23 cellular contexts compared by ENCODE assay signal in genomic region chr16:30145692-30146091, GRCh38. TPM values are rescaled to one million over a fixed set of nuclear protein-coding genes. Genes with fewer than 3 reads are reported as not detected.
"Had no signal": no experiment of that assay in that cellular context is flagged by ENCODE, and none has a peak within 500 bp of the region (broad histone marks: within the 10 kb centered on the region; RNA-seq: fewer than 3 reads in every experiment).

No MANE protein-coding gene starts in this region.

- H3K27ac ChIP-seq: esophagus muscularis mucosa, foreskin keratinocyte, gastroesophageal sphincter, heart left ventricle, hepatocyte, prostate gland, right atrium auricular region, sigmoid colon, transverse colon, upper lobe of right lung, uterus had no signal

- H3K27me3 ChIP-seq: esophagus muscularis mucosa, gastroesophageal sphincter, heart left ventricle, hepatocyte, right atrium auricular region, sigmoid colon, transverse colon, upper lobe of right lung, uterus had no signal

- H3K36me3 ChIP-seq: esophagus muscularis mucosa, gastroesophageal sphincter, heart left ventricle, prostate gland, right atrium auricular region, sigmoid colon, transverse colon, upper lobe of right lung, uterus had no signal

- H3K9me3 ChIP-seq: prostate gland, sigmoid colon, upper lobe of right lung, uterus had no signal

- H2AFZ ChIP-seq: hepatocyte had no signal

- H3K79me2 ChIP-seq: hepatocyte had no signal

- H3K4me3 ChIP-seq: esophagus muscularis mucosa, gastroesophageal sphincter, heart left ventricle, hepatocyte, lung, prostate gland, right atrium auricular region, sigmoid colon, transverse colon, upper lobe of right lung, uterus had no signal

- H3K4me2 ChIP-seq: hepatocyte had no signal

- DNase-seq: effector CD8-positive, alpha-beta T cell; endodermal cell; foreskin keratinocyte; heart left ventricle; kidney; natural killer cell; sigmoid colon; stimulated activated CD4-positive, alpha-beta T cell treated with anti-CD3 and anti-CD28 coated beads, Interleukin-2, amount 100 ng/mL, for 24 hours; stimulated activated CD4-positive, alpha-beta T cell treated with anti-CD3 and anti-CD28 coated beads, Interleukin-4, amount 100 ng/mL, for 24 hours; stimulated activated naive CD8-positive, alpha-beta T cell treated with anti-CD3 and anti-CD28 coated beads, Interleukin-15, Interleukin-2, amounts not matched to agents 100 U/mL and 50 U/mL, for 24 hours; substantia nigra; transverse colon; upper lobe of right lung; uterus had no signal

- H3K4me1 ChIP-seq: esophagus muscularis mucosa, foreskin keratinocyte, gastroesophageal sphincter, prostate gland, right atrium auricular region, sigmoid colon, upper lobe of right lung, uterus had no signal

- ATAC-seq: foreskin keratinocyte; gastroesophageal sphincter; heart left ventricle; left lobe of liver; natural killer cell; stimulated activated effector memory CD8-positive, alpha-beta T cell treated with anti-CD3 and anti-CD28 coated beads, Interleukin-12 subunit alpha, Interleukin-12 subunit beta, amount 100 ng/mL, for 72 hours; stimulated activated naive CD8-positive, alpha-beta T cell treated with anti-CD3 and anti-CD28 coated beads, Interleukin-15, Interleukin-2, amounts not matched to agents 100 U/mL and 50 U/mL, for 24 hours; upper lobe of right lung had no signal

RNA-seq across cellular contexts. Expression of gene GDPD3, which starts 32.4 kb away (rescaled TPM):
- total RNA-seq: epithelial cell of proximal tubule had no signal
